Comparison of ENCODE assay signal across 14 cellular contexts in the genomic region with DNA sequence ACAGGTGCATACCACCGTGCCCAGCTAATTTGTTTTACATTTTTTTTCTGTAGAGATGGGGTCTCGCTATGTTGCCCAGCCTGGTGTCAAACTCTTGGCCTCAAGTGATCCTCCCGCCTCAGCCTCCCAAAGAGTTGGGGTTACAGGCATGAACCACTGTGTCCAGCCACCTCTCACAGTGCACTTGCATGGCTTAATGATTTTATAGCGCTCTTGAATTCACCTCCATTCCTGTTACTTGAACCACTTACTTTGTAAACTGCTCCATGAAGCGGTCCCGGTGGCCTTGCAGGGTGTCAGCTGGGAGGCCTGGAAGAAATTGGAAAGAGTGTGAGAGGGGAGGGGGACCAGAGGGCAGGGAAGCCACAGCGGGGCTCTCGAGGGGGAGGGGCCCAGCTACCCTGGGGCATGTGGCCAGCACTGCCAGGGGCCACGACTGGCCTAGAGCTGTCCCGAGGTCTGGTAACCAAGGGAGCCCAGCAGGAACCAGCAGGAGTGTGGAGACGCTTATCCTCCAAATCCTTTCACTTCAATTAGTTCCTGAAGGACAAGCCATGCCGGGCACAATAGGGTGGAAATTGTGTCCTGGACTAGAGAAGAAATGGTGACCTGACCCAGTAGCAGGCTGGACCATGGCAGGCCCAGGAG.
"Had no signal": no experiment of that assay in that cellular context is flagged by ENCODE, and none has a peak within 500 bp of the region (broad histone marks: within the 10 kb centered on the region; RNA-seq: fewer than 3 reads in every experiment).

No MANE protein-coding gene starts in this region.

- H3K4me1 ChIP-seq: prostate gland had no signal

- H3K27ac ChIP-seq: brain microvascular endothelial cell, esophagus squamous epithelium, prostate gland had no signal

- H3K4me3 ChIP-seq: esophagus squamous epithelium, prostate gland had no signal

- DNase-seq: activated B cell treated with CpG ODN at 0.5 μM for 24 hours; activated CD4-positive, alpha-beta T cell treated with anti-CD3 and anti-CD28 coated beads, Interleukin-2, amount 10 ng/mL, durations not matched to agents 7 days and 5 days; activated CD8-positive, alpha-beta memory T cell treated with anti-CD3 and anti-CD28 coated beads for 24 hours; activated naive CD4-positive, alpha-beta T cell treated with anti-CD3 and anti-CD28 coated beads, Interleukin-2, amount 10 ng/mL, durations not matched to agents 7 days and 5 days; brain microvascular endothelial cell; cerebellar nuclear complex; esophagus squamous epithelium; foreskin fibroblast; islet precursor cell; mesenchymal stem cell; stimulated activated CD4-positive, alpha-beta T cell treated with anti-CD3 and anti-CD28 coated beads, Interleukin-2, amount 100 ng/mL, for 24 hours; stimulated activated naive B cell treated with anti-CD40 and anti-IgM and Interleukin-4, amounts not matched to agents 10 μg/mL and 1 μg/mL and 100 μg/mL, for 72 hours; trophoblast cell had no signal

- H3K9me3 ChIP-seq: esophagus squamous epithelium, prostate gland had no signal

- H3K36me3 ChIP-seq: brain microvascular endothelial cell, prostate gland had no signal
